37 cellular contexts compared by ENCODE assay signal in genomic region chr7:24762771-24763170, GRCh38.
"Had no signal": no experiment of that assay in that cellular context is flagged by ENCODE, and none has a peak within 500 bp of the region (broad histone marks: within the 10 kb centered on the region; RNA-seq: fewer than 3 reads in every experiment).

No MANE protein-coding gene starts in this region.

- H3K4me1 Mint-ChIP-seq: activated T-helper 17 cell treated with anti-CD3 and anti-CD28 coated beads, Interleukin-2, amount 50 U/mL, for 72 hours; central memory CD8-positive, alpha-beta T cell had no signal

- H3K36me3 Mint-ChIP-seq: activated CD4-positive, alpha-beta memory T cell treated with anti-CD3 and anti-CD28 coated beads for 36 hours; activated naive CD8-positive, alpha-beta T cell treated with anti-CD3 and anti-CD28 coated beads for 36 hours had no signal

- H3K4me3 ChIP-seq: adrenal gland, body of pancreas, breast epithelium had no signal

- FAIRE-seq: astrocyte, TTC549 had no signal

- H3K4me1 ChIP-seq: breast epithelium had no signal

- H3K27ac Mint-ChIP-seq: activated B cell treated with CpG ODN at 0.5 μM for 24 hours; activated CD4-positive, alpha-beta memory T cell treated with anti-CD3 and anti-CD28 coated beads for 36 hours; activated CD4-positive, alpha-beta T cell treated with anti-CD3 and anti-CD28 coated beads, Interleukin-2, amount 10 ng/mL, durations not matched to agents 24 days and 14 days; activated CD8-positive, alpha-beta T cell treated with anti-CD3 and anti-CD28 coated beads for 36 hours; activated naive CD4-positive, alpha-beta T cell treated with anti-CD3 and anti-CD28 coated beads for 36 hours; activated naive CD4-positive, alpha-beta T cell treated with anti-CD3 and anti-CD28 coated beads, Interleukin-2, amount 50 U/mL, for 72 hours; activated naive CD8-positive, alpha-beta T cell treated with anti-CD3 and anti-CD28 coated beads for 36 hours; activated T-cell treated with anti-CD3 and anti-CD28 coated beads, Interleukin-2, amount 50 U/mL, for 72 hours; activated T-helper 1 cell treated with anti-CD3 and anti-CD28 coated beads, Interleukin-12 subunit alpha, Interleukin-12 subunit beta, Interleukin-2, Interleukin-4 antibody, amounts not matched to agents 30 ng/mL and 10 ng/mL and 1 ng/mL, durations not matched to agents 14 hours and 24 hours and 36 hours; activated T-helper 17 cell treated with anti-CD3 and anti-CD28 coated beads, Interleukin-2, amount 50 U/mL, for 72 hours; T-helper 1 cell treated with Interleukin-12 subunit alpha and Interleukin-12 subunit beta and Interleukin-4 antibody, amounts not matched to agents 30 μg/mL and 1 μg/mL, for 36 hours; T-helper 2 cell treated with Interferon-gamma antibody and Interleukin-4, amounts not matched to agents 5 μg/mL and 100 μg/mL, for 36 hours had no signal

- H3K4me3 Mint-ChIP-seq: activated B cell treated with CpG ODN at 0.5 μM for 24 hours; activated CD4-positive, alpha-beta memory T cell treated with anti-CD3 and anti-CD28 coated beads for 36 hours; activated CD4-positive, alpha-beta T cell treated with anti-CD3 and anti-CD28 coated beads, Interleukin-2, amount 10 ng/mL, durations not matched to agents 24 days and 14 days; activated CD8-positive, alpha-beta T cell treated with anti-CD3 and anti-CD28 coated beads for 36 hours; activated naive CD4-positive, alpha-beta T cell treated with anti-CD3 and anti-CD28 coated beads for 36 hours; activated naive CD8-positive, alpha-beta T cell treated with anti-CD3 and anti-CD28 coated beads for 36 hours; activated T-cell treated with anti-CD3 and anti-CD28 coated beads, Interleukin-2, amount 50 U/mL, for 4 hours; activated T-cell treated with anti-CD3 and anti-CD28 coated beads, Interleukin-2, amount 50 U/mL, for 72 hours; activated T-helper 1 cell treated with anti-CD3 and anti-CD28 coated beads, Interleukin-12 subunit alpha, Interleukin-12 subunit beta, Interleukin-2, Interleukin-4 antibody, amounts not matched to agents 30 ng/mL and 10 ng/mL and 1 ng/mL, durations not matched to agents 14 hours and 24 hours and 36 hours; activated T-helper 17 cell treated with anti-CD3 and anti-CD28 coated beads, Interleukin-2, amount 50 U/mL, for 72 hours; central memory CD8-positive, alpha-beta T cell; T-helper 1 cell treated with Interleukin-12 subunit alpha and Interleukin-12 subunit beta and Interleukin-4 antibody, amounts not matched to agents 30 μg/mL and 1 μg/mL, for 36 hours; T-helper 2 cell treated with Interferon-gamma antibody and Interleukin-4, amounts not matched to agents 5 μg/mL and 100 μg/mL, for 36 hours had no signal

- DNase-seq: activated B cell treated with CpG ODN at 0.5 μM for 24 hours; activated CD4-positive, alpha-beta memory T cell treated with anti-CD3 and anti-CD28 coated beads for 36 hours; activated CD4-positive, alpha-beta T cell treated with anti-CD3 and anti-CD28 coated beads for 4 hours; activated CD4-positive, alpha-beta T cell treated with anti-CD3 and anti-CD28 coated beads, Interleukin-2, amount 10 ng/mL, durations not matched to agents 24 days and 14 days; activated CD4-positive, alpha-beta T cell treated with anti-CD3 and anti-CD28 coated beads, Interleukin-2, amount 50 U/mL, for 1 hour; activated CD4-positive, alpha-beta T cell treated with anti-CD3 and anti-CD28 coated beads, Interleukin-2, amount 50 U/mL, for 4 hours; activated CD4-positive, CD25-positive, alpha-beta regulatory T cell treated with anti-CD3 and anti-CD28 coated beads, Interleukin-2, amount 50 U/mL, for 72 hours; activated CD8-positive, alpha-beta memory T cell treated with anti-CD3 and anti-CD28 coated beads, Interleukin-2, amount 50 U/mL, for 4 hours; activated CD8-positive, alpha-beta T cell treated with anti-CD3 and anti-CD28 coated beads for 36 hours; activated effector memory CD4-positive, alpha-beta T cell treated with anti-CD3 and anti-CD28 coated beads, Interleukin-2, amount 50 U/mL, for 16 hours; activated gamma-delta T cell treated with Interleukin-2 at 50 U/mL for 16 hours; activated naive CD4-positive, alpha-beta T cell; activated naive CD4-positive, alpha-beta T cell treated with anti-CD3 and anti-CD28 coated beads for 36 hours; activated naive CD4-positive, alpha-beta T cell treated with anti-CD3 and anti-CD28 coated beads, Interleukin-2, amount 50 U/mL, for 16 hours; activated naive CD8-positive, alpha-beta T cell treated with anti-CD3 and anti-CD28 coated beads for 36 hours; activated T-cell treated with anti-CD3 and anti-CD28 coated beads for 4 hours; activated T-cell treated with anti-CD3 and anti-CD28 coated beads, Interleukin-2, amount 50 U/mL, for 1 hour; activated T-cell treated with anti-CD3 and anti-CD28 coated beads, Interleukin-2, amount 50 U/mL, for 4 hours; activated T-cell treated with anti-CD3 and anti-CD28 coated beads, Interleukin-2, amount 50 U/mL, for 72 hours; adrenal gland; amniotic stem cell; aorta; body of pancreas; brain microvascular endothelial cell; cerebellar nuclear complex; T-helper 2 cell; T-helper 9 cell had no signal

- H3K36me3 ChIP-seq: adrenal gland, brain microvascular endothelial cell, breast epithelium had no signal

- H3K27me3 ChIP-seq: adrenal gland, body of pancreas, brain microvascular endothelial cell, breast epithelium had no signal

- H3K27ac ChIP-seq: adrenal gland, body of pancreas, brain microvascular endothelial cell, breast epithelium, VCaP had no signal

- H3K9me3 ChIP-seq: adrenal gland, body of pancreas, breast epithelium had no signal

- H3K9me3 Mint-ChIP-seq: activated B cell treated with CpG ODN at 0.5 μM for 24 hours; activated naive CD4-positive, alpha-beta T cell treated with anti-CD3 and anti-CD28 coated beads for 36 hours; activated naive CD4-positive, alpha-beta T cell treated with anti-CD3 and anti-CD28 coated beads, Interleukin-2, amount 50 U/mL, for 72 hours; activated naive CD8-positive, alpha-beta T cell treated with anti-CD3 and anti-CD28 coated beads for 36 hours; activated T-cell treated with anti-CD3 and anti-CD28 coated beads, Interleukin-2, amount 50 U/mL, for 4 hours; activated T-helper 17 cell treated with anti-CD3 and anti-CD28 coated beads, Interleukin-2, amount 50 U/mL, for 72 hours; central memory CD8-positive, alpha-beta T cell; T-helper 1 cell treated with Interleukin-12 subunit alpha and Interleukin-12 subunit beta and Interleukin-4 antibody, amounts not matched to agents 30 μg/mL and 1 μg/mL, for 36 hours; T-helper 2 cell treated with Interferon-gamma antibody and Interleukin-4, amounts not matched to agents 5 μg/mL and 100 μg/mL, for 36 hours had no signal

- ATAC-seq: activated CD8-positive, alpha-beta T cell treated with anti-CD3 and anti-CD28 coated beads for 36 hours; activated naive CD4-positive, alpha-beta T cell treated with anti-CD3 and anti-CD28 coated beads, Interleukin-2, amount 50 U/mL, for 72 hours; activated T-cell treated with anti-CD3 and anti-CD28 coated beads, Interleukin-2, amount 50 U/mL, for 4 hours; activated T-cell treated with anti-CD3 and anti-CD28 coated beads, Interleukin-2, amount 50 U/mL, for 72 hours; activated T-helper 17 cell treated with anti-CD3 and anti-CD28 coated beads, Interleukin-2, amount 50 U/mL, for 72 hours; body of pancreas had no signal
